9 cellular contexts compared by ENCODE assay signal in genomic region chr9:27572036-27572435, GRCh38. TPM values are rescaled to one million over a fixed set of nuclear protein-coding genes. Genes with fewer than 3 reads are reported as not detected.
DNase-seq lines count a peak whose midpoint lies in the region; ATAC-seq and TF ChIP-seq lines count a peak whose summit lies in the region.
"Had no signal": no experiment of that assay in that cellular context is flagged by ENCODE, and none has a peak within 500 bp of the region (broad histone marks: within the 10 kb centered on the region; RNA-seq: fewer than 3 reads in every experiment).

No MANE protein-coding gene starts in this region.

- peaks cover 25 to 26% of the 10 kb centered on the region in 2 donors for H3K4me1 Mint-ChIP-seq in natural killer cell

- no peaks in the 10 kb centered on the region for H3K9me3 Mint-ChIP-seq in natural killer cell

- H3K27me3 Mint-ChIP-seq in natural killer cell (ENCODE audit: low read depth in 2 of 2), result no peaks in the 10 kb centered on the region

- peak overlapping the region; percentile 100 for H3K4me3 Mint-ChIP-seq in natural killer cell

- no TSS peak for BruUV-seq in A673 (replicated peaks; lab: Mats Ljungman, UMichigan)

- H3K36me3 Mint-ChIP-seq in natural killer cell, result no peaks in the 10 kb centered on the region

- H3K27ac Mint-ChIP-seq in natural killer cell, result peak overlapping the region; percentile 97 to 99

- no peaks in the 10 kb centered on the region for H3K9me3 ChIP-seq in A673 (ENCODE audit: low read depth, low read length, poor library complexity, severe bottlenecking)

- CTCF ChIA-PET in A673 (lab: Charles Lee), result no interaction called here

- ATAC-seq in natural killer cell (no peak), GM21737 (IDR thresholded peaks at IDR 0.05; ENCODE audit: unreplicated experiment) (no peak), HG03097 (IDR thresholded peaks at IDR 0.05; ENCODE audit: low FRiP score, unreplicated experiment) (no peak), HG03139 (IDR thresholded peaks at IDR 0.05; ENCODE audit: unreplicated experiment) (no peak)

- intact Hi-C loops in A673 (cut with micrococcal nuclease; ENCODE audit: unreplicated experiment), result no loop called here
- intact Hi-C loops in natural killer cell (cut with micrococcal nuclease), result loop anchor here (1.0 to 10.0 kb wide), 2 partner anchors 43 to 1753 kb away; partner anchors contain the start of gene MOB3B

- no peaks in the 10 kb centered on the region for H3K4me1 ChIP-seq in A673 (ENCODE audit: insufficient read depth, low read length, poor library complexity, severe bottlenecking)

- no peaks in the 10 kb centered on the region for H3K36me3 ChIP-seq in A673 (ENCODE audit: insufficient read depth, low read length, poor library complexity, severe bottlenecking)

- H3K4me3 ChIP-seq in A673 (ENCODE audit: low read depth, low read length, poor library complexity, severe bottlenecking) (peak overlapping the region; percentile 67), coronary artery (peak overlapping the region; percentile 81)

- no peaks in the 10 kb centered on the region for H3K27me3 ChIP-seq in A673 (replicated peaks; ENCODE audit: insufficient read depth, low read depth, low read length, poor library complexity)

- no peak for TF ChIP-seq CTCF in A673 (conservative IDR thresholded peaks at IDR 0.05; ENCODE audit: low read depth, low read length)
- TF ChIP-seq CTCF in coronary artery (IDR thresholded peaks at IDR 0.05), result no peak
- no peak for TF ChIP-seq CTCF in natural killer cell (IDR thresholded peaks at IDR 0.05)
- no peak for TF ChIP-seq CTCF in GM20000 (IDR thresholded peaks at IDR 0.05; ENCODE audit: extremely low read depth, missing control alignments)

- POLR2A ChIA-PET in A673 (lab: Charles Lee; ENCODE audit: low non-redundant PET), result no interaction called here

- H3K27ac ChIP-seq in A673 (ENCODE audit: low read depth, low read length, poor library complexity, severe bottlenecking), result no peak overlapping the region
- peak overlapping the region; percentile 97 for H3K27ac ChIP-seq in coronary artery

- DNase-seq in A673 (ENCODE audit: low spot score), result no peak
- peak; percentile 21 for DNase-seq in NCI-H1105 (lab: John Stamatoyannopoulos, UW)
- no peak for DNase-seq in coronary artery (ENCODE audit: low spot score)
- DNase-seq in natural killer cell, result no peak
- no peak for DNase-seq in GM20000 (ENCODE audit: low spot score)
- DNase-seq: GDM1 had no signal

RNA-seq across cellular contexts. Expression of gene C9orf72, which starts 1.2 kb away (rescaled TPM):
- total RNA-seq in A673 (2021) (5.9 TPM in 2 replicates), natural killer cell (10 to 100 TPM; 12.5 to 19.0 (median 16.8) TPM)

RNA-seq across cellular contexts. Expression of gene MOB3B, which starts 42.4 kb away (rescaled TPM):
- total RNA-seq in A673 (2021) (0.19 and 0.31 TPM in 2 replicates), natural killer cell (under 1 TPM; 0.23 to 0.30 (median 0.28) TPM)

RNA-seq across cellular contexts. Expression of gene IFNK, which starts 47.9 kb away (rescaled TPM):
- not detected in 2 replicates for total RNA-seq in A673 (2021)
- not detected for total RNA-seq in natural killer cell
